In genomic region chr16:25143898-25144297, GRCh38 we compare ENCODE assay signal across 12 cellular contexts. TPM values are rescaled to one million over a fixed set of nuclear protein-coding genes. Genes with fewer than 3 reads are reported as not detected.
DNase-seq lines count a peak whose midpoint lies in the region; ATAC-seq and TF ChIP-seq lines count a peak whose summit lies in the region.
"Had no signal": no experiment of that assay in that cellular context is flagged by ENCODE, and none has a peak within 500 bp of the region (broad histone marks: within the 10 kb centered on the region; RNA-seq: fewer than 3 reads in every experiment).

No MANE protein-coding gene starts in this region.

- H3K4me3 ChIP-seq in heart left ventricle (no peak overlapping the region), right atrium auricular region (no peak overlapping the region), Peyer's patch (no peak overlapping the region), upper lobe of right lung (no peak overlapping the region), upper lobe of left lung (no peak overlapping the region)
- H3K4me3 ChIP-seq: uterus had no signal

- H3K27me3 ChIP-seq in heart left ventricle (no peaks in the 10 kb centered on the region), right atrium auricular region (no peaks in the 10 kb centered on the region), Peyer's patch (no peaks in the 10 kb centered on the region), upper lobe of right lung (no peaks in the 10 kb centered on the region), upper lobe of left lung (no peaks in the 10 kb centered on the region)
- H3K27me3 ChIP-seq: uterus had no signal

- ATAC-seq in heart left ventricle = no peak
- no peak for ATAC-seq in upper lobe of right lung
- ATAC-seq in GM21381 (IDR thresholded peaks at IDR 0.05; ENCODE audit: unreplicated experiment) = no peak
- ATAC-seq in upper lobe of left lung (ENCODE audit: low FRiP score in 2 of 2) = no peak
- ATAC-seq: activated naive CD4-positive, alpha-beta T cell treated with anti-CD3 and anti-CD28 coated beads, Interleukin-2, amount 50 U/mL, for 72 hours had no signal

- no peak overlapping the region for H3K27ac ChIP-seq in heart left ventricle
- H3K27ac ChIP-seq in right atrium auricular region = no peak overlapping the region
- H3K27ac ChIP-seq in Peyer's patch = no peak overlapping the region
- no peak overlapping the region for H3K27ac ChIP-seq in upper lobe of right lung
- no peak overlapping the region for H3K27ac ChIP-seq in upper lobe of left lung
- H3K27ac ChIP-seq: uterus had no signal

- DNase-seq in heart left ventricle (no peak), right atrium auricular region (ENCODE audit: low spot score) (no peak), Peyer's patch (no peak), glutamatergic neuron (no peak), upper lobe of right lung (no peak), T-helper 2 cell (no peak), upper lobe of left lung (no peak)
- DNase-seq: kidney, NCI-H187, uterus had no signal

- H3K4me3 Mint-ChIP-seq in glutamatergic neuron (ENCODE audit: unreplicated experiment) = no peak overlapping the region

- intact Hi-C loops in heart left ventricle (cut with DNase I) = no loop called here
- intact Hi-C loops in upper lobe of right lung (cut with DNase I) = no loop called here

- TF ChIP-seq POLR2A in heart left ventricle (IDR thresholded peaks at IDR 0.05) = no peak
- TF ChIP-seq POLR2A in Peyer's patch (IDR thresholded peaks at IDR 0.05) = no peak
- TF ChIP-seq POLR2A in upper lobe of left lung (IDR thresholded peaks at IDR 0.05) = no peak

- peaks cover 0 to 5% (median 0%) of the 10 kb centered on the region in 12 donors for H3K4me1 ChIP-seq in heart left ventricle
- no peaks in the 10 kb centered on the region for H3K4me1 ChIP-seq in right atrium auricular region
- no peaks in the 10 kb centered on the region for H3K4me1 ChIP-seq in Peyer's patch
- H3K4me1 ChIP-seq in upper lobe of right lung = no peaks in the 10 kb centered on the region
- H3K4me1 ChIP-seq in upper lobe of left lung = no peaks in the 10 kb centered on the region
- H3K4me1 ChIP-seq: uterus had no signal

- peaks cover 4% of the 10 kb centered on the region for H3K27me3 Mint-ChIP-seq in glutamatergic neuron (ENCODE audit: unreplicated experiment)

- peaks cover 2% of the 10 kb centered on the region for H3K9me3 Mint-ChIP-seq in glutamatergic neuron (ENCODE audit: unreplicated experiment)
- H3K9me3 Mint-ChIP-seq: activated naive CD4-positive, alpha-beta T cell treated with anti-CD3 and anti-CD28 coated beads, Interleukin-2, amount 50 U/mL, for 72 hours had no signal

- H3K36me3 Mint-ChIP-seq in glutamatergic neuron (ENCODE audit: unreplicated experiment) = no peaks in the 10 kb centered on the region

- no peak overlapping the region for H3K27ac Mint-ChIP-seq in glutamatergic neuron (ENCODE audit: unreplicated experiment)
- H3K27ac Mint-ChIP-seq: activated naive CD4-positive, alpha-beta T cell treated with anti-CD3 and anti-CD28 coated beads, Interleukin-2, amount 50 U/mL, for 72 hours had no signal

- peaks cover 4% of the 10 kb centered on the region for H3K4me1 Mint-ChIP-seq in glutamatergic neuron (ENCODE audit: low read depth, unreplicated experiment)

- TF ChIP-seq CTCF in heart left ventricle (IDR thresholded peaks at IDR 0.05) (peak in 7 of 12 donors; percentile 8 to 39 (median 19)), right atrium auricular region (IDR thresholded peaks at IDR 0.05) (peak in 1 of 2 donors; percentile 20), Peyer's patch (IDR thresholded peaks at IDR 0.05) (peak in 4 of 6 experiments; percentile 11 to 47 (median 42)), glutamatergic neuron (IDR thresholded peaks at IDR 0.05; ENCODE audit: partially characterized antibody, unreplicated experiment) (peak; percentile 12), upper lobe of right lung (IDR thresholded peaks at IDR 0.05) (peak; percentile 26), upper lobe of left lung (IDR thresholded peaks at IDR 0.05) (peak in 1 of 6 experiments; percentile 8)

- TF ChIP-seq EP300 in upper lobe of left lung (IDR thresholded peaks at IDR 0.05) = no peak

- WGBS in heart left ventricle, 4 donors = 22 to 26% (median 24%) methylated on average over 2 of the region's 2 CpGs
- WGBS in upper lobe of left lung, 2 donors = 51 to 70% methylated on average over 2 of the region's 2 CpGs

- H3K9me3 ChIP-seq in heart left ventricle (no peaks in the 10 kb centered on the region), right atrium auricular region (no peaks in the 10 kb centered on the region), Peyer's patch (no peaks in the 10 kb centered on the region), upper lobe of right lung (no peaks in the 10 kb centered on the region), upper lobe of left lung (no peaks in the 10 kb centered on the region)
- H3K9me3 ChIP-seq: uterus had no signal

- peaks cover 0 to 90% (median 71%) of the 10 kb centered on the region in 9 donors for H3K36me3 ChIP-seq in heart left ventricle
- peaks cover 58% of the 10 kb centered on the region for H3K36me3 ChIP-seq in right atrium auricular region
- peaks cover 0 to 62% (median 0%) of the 10 kb centered on the region in 3 donors for H3K36me3 ChIP-seq in Peyer's patch
- H3K36me3 ChIP-seq in upper lobe of right lung = peaks cover 76% of the 10 kb centered on the region
- peaks cover 17 to 74% (median 44%) of the 10 kb centered on the region in 4 donors for H3K36me3 ChIP-seq in upper lobe of left lung
- H3K36me3 ChIP-seq: uterus had no signal

RNA-seq across cellular contexts. Expression of gene LCMT1, which starts 32.4 kb away (rescaled TPM):
- total RNA-seq in heart left ventricle (10 to 100 TPM; 33.6 to 50.0 (median 39.6) TPM), right atrium auricular region (10 to 100 TPM; 52.3 to 52.5 TPM), Peyer's patch (10 to 100 TPM; 10.7 to 56.9 (median 34.4) TPM), glutamatergic neuron (ENCODE audit: unreplicated experiment) (67.6 TPM), upper lobe of right lung (31.7 TPM), upper lobe of left lung (10 to 100 TPM; 20.8 to 37.8 (median 31.7) TPM)
- polyA plus RNA-seq in heart left ventricle = 10 to 100 TPM; 36.2 to 49.8 TPM
